Comparison of ENCODE assay signal across 1 cellular context in genomic region chr17:59767176-59767575, GRCh38.
TF ChIP-seq lines count a peak whose summit lies in the region.

No MANE protein-coding gene starts in this region.

TF ChIP-seq in IMR-90, 13 proteins besides CTCF, POLR2A, EP300 and RAD21:
- 0 out of 2 replicates have a peak, but pooled peaks have one; percentile 7 for TF ChIP-seq MAFK (IDR thresholded peaks at IDR 0.05; ENCODE audit: low read depth, low read length)
- no peak for TF ChIP-seq CEBPB (IDR thresholded peaks at IDR 0.05; ENCODE audit: low read depth, low read length)
